Comparison of ENCODE assay signal across 1 cellular context in the genomic region with DNA sequence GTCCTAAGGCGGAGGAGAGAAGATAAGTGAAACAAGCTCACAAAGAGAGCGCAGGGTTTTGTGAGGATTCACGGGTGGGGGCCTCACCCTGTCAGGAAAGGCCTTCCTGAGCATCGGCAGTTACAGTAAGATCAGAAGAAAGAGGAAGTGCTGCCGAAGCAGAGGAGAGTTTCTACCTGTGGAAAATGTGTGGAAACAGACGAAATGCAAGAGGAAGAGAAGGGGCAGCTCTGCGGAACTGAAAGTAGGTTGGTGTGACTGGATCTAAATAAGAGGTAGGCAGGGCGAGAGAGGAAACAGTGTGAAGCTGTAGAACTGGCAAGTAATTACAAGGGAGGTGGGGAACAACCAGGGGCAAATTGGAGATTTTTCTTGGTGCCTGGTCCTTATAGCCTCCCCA.
A peak's percentile ranks its signal among the peaks of the same experiment; 100 is the strongest.
TF ChIP-seq lines count a peak whose summit lies in the region.

No MANE protein-coding gene starts in this region.

TF ChIP-seq in GM12878, 131 proteins besides CTCF, POLR2A, EP300 and RAD21 (continued from another document and continues in another):
- TF ChIP-seq NFYA (IDR thresholded peaks at IDR 0.05; ENCODE audit: borderline replicate concordance, low read depth, low read length) (no peak), CREB1 (IDR thresholded peaks at IDR 0.05; ENCODE audit: low read depth) (peak; percentile 23; the same call in 1 of the 2 replicates), STAT1 (conservative IDR thresholded peaks at IDR 0.05) (no peak), E2F4 (IDR thresholded peaks at IDR 0.05; ENCODE audit: low read depth, low read length) (no peak), HDAC6 (IDR thresholded peaks at IDR 0.05; ENCODE audit: unreplicated experiment) (no peak), TCF12 (IDR thresholded peaks at IDR 0.05; ENCODE audit: low read depth, low read length) (no peak), FOXM1 (IDR thresholded peaks at IDR 0.05; ENCODE audit: low read depth, low read length) (no peak), RUNX3 (IDR thresholded peaks at IDR 0.05; ENCODE audit: low read length) (peak; percentile 59), ZNF384 (IDR thresholded peaks at IDR 0.05; ENCODE audit: borderline replicate concordance, low read depth, low read length) (no peak), CBFB (IDR thresholded peaks at IDR 0.05; ENCODE audit: low read depth) (no peak), MEF2A (IDR thresholded peaks at IDR 0.05; ENCODE audit: insufficient read depth, low read depth, low read length) (0 out of 2 replicates have a peak, but pooled peaks have one; percentile 18), LARP7 (IDR thresholded peaks at IDR 0.05) (no peak), ZSCAN29 (IDR thresholded peaks at IDR 0.05) (no peak), TBL1XR1 (IDR thresholded peaks at IDR 0.05; ENCODE audit: low read depth, low read length) (peak; percentile 57; the same call in 1 of the 2 replicates), BACH1 (IDR thresholded peaks at IDR 0.05; ENCODE audit: borderline replicate concordance) (peak; percentile 36; the same call in 1 of the 2 replicates), CHD4 (IDR thresholded peaks at IDR 0.05) (no peak), SREBF2 (IDR thresholded peaks at IDR 0.05; ENCODE audit: low read length) (no peak), DPF2 (IDR thresholded peaks at IDR 0.05) (peak; percentile 92), STAT3 (IDR thresholded peaks at IDR 0.05; ENCODE audit: low read depth, low read length) (no peak), BCL11A (IDR thresholded peaks at IDR 0.05; ENCODE audit: low read depth, low read length) (no peak; the same call in 1 of the 2 replicates), GATAD2B (conservative IDR thresholded peaks at IDR 0.05; ENCODE audit: low read depth) (0 out of 2 replicates have a peak, but pooled peaks have one; percentile 76), ATF2 (IDR thresholded peaks at IDR 0.05; ENCODE audit: low read length) (0 out of 2 replicates have a peak, but pooled peaks have one; percentile 18), TCF3 (IDR thresholded peaks at IDR 0.05; ENCODE audit: borderline replicate concordance, insufficient read depth, low read depth, low read length) (no peak), NR2C1 (IDR thresholded peaks at IDR 0.05) (no peak), MXI1 (IDR thresholded peaks at IDR 0.05; ENCODE audit: low read depth, low read length) (0 out of 2 replicates have a peak, but pooled peaks have one; percentile 15), EZH2 (IDR thresholded peaks at IDR 0.05; ENCODE audit: borderline replicate concordance, control insufficient read depth, low read depth, low read length) (no peak), ATF7 (IDR thresholded peaks at IDR 0.05; ENCODE audit: low read depth) (peak; percentile 71), HDAC2 (IDR thresholded peaks at IDR 0.05) (no peak), TARDBP (IDR thresholded peaks at IDR 0.05; ENCODE audit: borderline replicate concordance) (no peak), ASH2L (IDR thresholded peaks at IDR 0.05; ENCODE audit: borderline replicate concordance, low read depth) (no peak), HCFC1 (IDR thresholded peaks at IDR 0.05; ENCODE audit: low read length) (no peak), TAF1 (IDR thresholded peaks at IDR 0.05; ENCODE audit: borderline replicate concordance, low read depth, low read length) (no peak), NFIC (IDR thresholded peaks at IDR 0.05; ENCODE audit: low read depth, low read length) (peak; percentile 79)
- TF ChIP-seq, protein P1, sequence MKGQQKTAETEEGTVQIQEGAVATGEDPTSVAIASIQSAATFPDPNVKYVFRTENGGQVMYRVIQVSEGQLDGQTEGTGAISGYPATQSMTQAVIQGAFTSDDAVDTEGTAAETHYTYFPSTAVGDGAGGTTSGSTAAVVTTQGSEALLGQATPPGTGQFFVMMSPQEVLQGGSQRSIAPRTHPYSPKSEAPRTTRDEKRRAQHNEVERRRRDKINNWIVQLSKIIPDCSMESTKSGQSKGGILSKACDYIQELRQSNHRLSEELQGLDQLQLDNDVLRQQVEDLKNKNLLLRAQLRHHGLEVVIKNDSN (IDR thresholded peaks at IDR 0.05; ENCODE audit: borderline replicate concordance, extremely low read length, insufficient read depth, low read depth, low read length) = no peak
- TF ChIP-seq, protein P2, sequence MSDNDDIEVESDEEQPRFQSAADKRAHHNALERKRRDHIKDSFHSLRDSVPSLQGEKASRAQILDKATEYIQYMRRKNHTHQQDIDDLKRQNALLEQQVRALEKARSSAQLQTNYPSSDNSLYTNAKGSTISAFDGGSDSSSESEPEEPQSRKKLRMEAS (IDR thresholded peaks at IDR 0.05; ENCODE audit: low read depth, low read length) = no peak
- TF ChIP-seq, protein P3, sequence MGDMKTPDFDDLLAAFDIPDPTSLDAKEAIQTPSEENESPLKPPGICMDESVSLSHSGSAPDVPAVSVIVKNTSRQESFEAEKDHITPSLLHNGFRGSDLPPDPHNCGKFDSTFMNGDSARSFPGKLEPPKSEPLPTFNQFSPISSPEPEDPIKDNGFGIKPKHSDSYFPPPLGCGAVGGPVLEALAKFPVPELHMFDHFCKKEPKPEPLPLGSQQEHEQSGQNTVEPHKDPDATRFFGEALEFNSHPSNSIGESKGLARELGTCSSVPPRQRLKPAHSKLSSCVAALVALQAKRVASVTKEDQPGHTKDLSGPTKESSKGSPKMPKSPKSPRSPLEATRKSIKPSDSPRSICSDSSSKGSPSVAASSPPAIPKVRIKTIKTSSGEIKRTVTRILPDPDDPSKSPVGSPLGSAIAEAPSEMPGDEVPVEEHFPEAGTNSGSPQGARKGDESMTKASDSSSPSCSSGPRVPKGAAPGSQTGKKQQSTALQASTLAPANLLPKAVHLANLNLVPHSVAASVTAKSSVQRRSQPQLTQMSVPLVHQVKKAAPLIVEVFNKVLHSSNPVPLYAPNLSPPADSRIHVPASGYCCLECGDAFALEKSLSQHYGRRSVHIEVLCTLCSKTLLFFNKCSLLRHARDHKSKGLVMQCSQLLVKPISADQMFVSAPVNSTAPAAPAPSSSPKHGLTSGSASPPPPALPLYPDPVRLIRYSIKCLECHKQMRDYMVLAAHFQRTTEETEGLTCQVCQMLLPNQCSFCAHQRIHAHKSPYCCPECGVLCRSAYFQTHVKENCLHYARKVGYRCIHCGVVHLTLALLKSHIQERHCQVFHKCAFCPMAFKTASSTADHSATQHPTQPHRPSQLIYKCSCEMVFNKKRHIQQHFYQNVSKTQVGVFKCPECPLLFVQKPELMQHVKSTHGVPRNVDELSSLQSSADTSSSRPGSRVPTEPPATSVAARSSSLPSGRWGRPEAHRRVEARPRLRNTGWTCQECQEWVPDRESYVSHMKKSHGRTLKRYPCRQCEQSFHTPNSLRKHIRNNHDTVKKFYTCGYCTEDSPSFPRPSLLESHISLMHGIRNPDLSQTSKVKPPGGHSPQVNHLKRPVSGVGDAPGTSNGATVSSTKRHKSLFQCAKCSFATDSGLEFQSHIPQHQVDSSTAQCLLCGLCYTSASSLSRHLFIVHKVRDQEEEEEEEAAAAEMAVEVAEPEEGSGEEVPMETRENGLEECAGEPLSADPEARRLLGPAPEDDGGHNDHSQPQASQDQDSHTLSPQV (IDR thresholded peaks at IDR 0.05) = no peak
- TF ChIP-seq, protein P4, sequence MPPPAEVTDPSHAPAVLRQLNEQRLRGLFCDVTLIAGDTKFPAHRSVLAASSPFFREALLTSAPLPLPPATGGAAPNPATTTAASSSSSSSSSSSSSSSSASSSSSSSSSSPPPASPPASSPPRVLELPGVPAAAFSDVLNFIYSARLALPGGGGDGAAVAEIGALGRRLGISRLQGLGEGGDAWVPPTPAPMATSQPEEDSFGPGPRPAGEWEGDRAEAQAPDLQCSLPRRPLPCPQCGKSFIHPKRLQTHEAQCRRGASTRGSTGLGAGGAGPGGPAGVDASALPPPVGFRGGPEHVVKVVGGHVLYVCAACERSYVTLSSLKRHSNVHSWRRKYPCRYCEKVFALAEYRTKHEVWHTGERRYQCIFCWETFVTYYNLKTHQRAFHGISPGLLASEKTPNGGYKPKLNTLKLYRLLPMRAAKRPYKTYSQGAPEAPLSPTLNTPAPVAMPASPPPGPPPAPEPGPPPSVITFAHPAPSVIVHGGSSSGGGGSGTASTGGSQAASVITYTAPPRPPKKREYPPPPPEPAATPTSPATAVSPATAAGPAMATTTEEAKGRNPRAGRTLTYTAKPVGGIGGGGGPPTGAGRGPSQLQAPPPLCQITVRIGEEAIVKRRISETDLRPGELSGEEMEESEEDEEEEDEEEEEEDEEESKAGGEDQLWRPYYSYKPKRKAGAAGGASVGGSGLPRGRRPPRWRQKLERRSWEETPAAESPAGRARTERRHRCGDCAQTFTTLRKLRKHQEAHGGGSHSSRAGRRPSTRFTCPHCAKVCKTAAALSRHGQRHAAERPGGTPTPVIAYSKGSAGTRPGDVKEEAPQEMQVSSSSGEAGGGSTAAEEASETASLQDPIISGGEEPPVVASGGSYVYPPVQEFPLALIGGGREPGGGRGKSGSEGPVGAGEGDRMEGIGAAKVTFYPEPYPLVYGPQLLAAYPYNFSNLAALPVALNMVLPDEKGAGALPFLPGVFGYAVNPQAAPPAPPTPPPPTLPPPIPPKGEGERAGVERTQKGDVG (CRISPR knock-in tag; IDR thresholded peaks at IDR 0.05) = no peak
- TF ChIP-seq, protein P5, sequence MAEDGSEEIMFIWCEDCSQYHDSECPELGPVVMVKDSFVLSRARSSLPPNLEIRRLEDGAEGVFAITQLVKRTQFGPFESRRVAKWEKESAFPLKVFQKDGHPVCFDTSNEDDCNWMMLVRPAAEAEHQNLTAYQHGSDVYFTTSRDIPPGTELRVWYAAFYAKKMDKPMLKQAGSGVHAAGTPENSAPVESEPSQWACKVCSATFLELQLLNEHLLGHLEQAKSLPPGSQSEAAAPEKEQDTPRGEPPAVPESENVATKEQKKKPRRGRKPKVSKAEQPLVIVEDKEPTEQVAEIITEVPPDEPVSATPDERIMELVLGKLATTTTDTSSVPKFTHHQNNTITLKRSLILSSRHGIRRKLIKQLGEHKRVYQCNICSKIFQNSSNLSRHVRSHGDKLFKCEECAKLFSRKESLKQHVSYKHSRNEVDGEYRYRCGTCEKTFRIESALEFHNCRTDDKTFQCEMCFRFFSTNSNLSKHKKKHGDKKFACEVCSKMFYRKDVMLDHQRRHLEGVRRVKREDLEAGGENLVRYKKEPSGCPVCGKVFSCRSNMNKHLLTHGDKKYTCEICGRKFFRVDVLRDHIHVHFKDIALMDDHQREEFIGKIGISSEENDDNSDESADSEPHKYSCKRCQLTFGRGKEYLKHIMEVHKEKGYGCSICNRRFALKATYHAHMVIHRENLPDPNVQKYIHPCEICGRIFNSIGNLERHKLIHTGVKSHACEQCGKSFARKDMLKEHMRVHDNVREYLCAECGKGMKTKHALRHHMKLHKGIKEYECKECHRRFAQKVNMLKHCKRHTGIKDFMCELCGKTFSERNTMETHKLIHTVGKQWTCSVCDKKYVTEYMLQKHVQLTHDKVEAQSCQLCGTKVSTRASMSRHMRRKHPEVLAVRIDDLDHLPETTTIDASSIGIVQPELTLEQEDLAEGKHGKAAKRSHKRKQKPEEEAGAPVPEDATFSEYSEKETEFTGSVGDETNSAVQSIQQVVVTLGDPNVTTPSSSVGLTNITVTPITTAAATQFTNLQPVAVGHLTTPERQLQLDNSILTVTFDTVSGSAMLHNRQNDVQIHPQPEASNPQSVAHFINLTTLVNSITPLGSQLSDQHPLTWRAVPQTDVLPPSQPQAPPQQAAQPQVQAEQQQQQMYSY (CRISPR knock-in tag; IDR thresholded peaks at IDR 0.05) = no peak
- TF ChIP-seq, protein P6, sequence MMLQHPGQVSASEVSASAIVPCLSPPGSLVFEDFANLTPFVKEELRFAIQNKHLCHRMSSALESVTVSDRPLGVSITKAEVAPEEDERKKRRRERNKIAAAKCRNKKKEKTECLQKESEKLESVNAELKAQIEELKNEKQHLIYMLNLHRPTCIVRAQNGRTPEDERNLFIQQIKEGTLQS (IDR thresholded peaks at IDR 0.05; ENCODE audit: borderline replicate concordance, extremely low read depth, low read depth, low read length) = no peak
- TF ChIP-seq, protein P7, sequence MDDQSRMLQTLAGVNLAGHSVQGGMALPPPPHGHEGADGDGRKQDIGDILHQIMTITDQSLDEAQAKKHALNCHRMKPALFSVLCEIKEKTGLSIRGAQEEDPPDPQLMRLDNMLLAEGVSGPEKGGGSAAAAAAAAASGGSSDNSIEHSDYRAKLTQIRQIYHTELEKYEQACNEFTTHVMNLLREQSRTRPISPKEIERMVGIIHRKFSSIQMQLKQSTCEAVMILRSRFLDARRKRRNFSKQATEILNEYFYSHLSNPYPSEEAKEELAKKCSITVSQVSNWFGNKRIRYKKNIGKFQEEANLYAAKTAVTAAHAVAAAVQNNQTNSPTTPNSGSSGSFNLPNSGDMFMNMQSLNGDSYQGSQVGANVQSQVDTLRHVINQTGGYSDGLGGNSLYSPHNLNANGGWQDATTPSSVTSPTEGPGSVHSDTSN (IDR thresholded peaks at IDR 0.05; ENCODE audit: insufficient replicate concordance, low read depth, low read length) = no peak
- TF ChIP-seq, protein P8, sequence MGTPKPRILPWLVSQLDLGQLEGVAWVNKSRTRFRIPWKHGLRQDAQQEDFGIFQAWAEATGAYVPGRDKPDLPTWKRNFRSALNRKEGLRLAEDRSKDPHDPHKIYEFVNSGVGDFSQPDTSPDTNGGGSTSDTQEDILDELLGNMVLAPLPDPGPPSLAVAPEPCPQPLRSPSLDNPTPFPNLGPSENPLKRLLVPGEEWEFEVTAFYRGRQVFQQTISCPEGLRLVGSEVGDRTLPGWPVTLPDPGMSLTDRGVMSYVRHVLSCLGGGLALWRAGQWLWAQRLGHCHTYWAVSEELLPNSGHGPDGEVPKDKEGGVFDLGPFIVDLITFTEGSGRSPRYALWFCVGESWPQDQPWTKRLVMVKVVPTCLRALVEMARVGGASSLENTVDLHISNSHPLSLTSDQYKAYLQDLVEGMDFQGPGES (IDR thresholded peaks at IDR 0.05) = no peak
